1 cellular context compared by ENCODE assay signal in the genomic region with DNA sequence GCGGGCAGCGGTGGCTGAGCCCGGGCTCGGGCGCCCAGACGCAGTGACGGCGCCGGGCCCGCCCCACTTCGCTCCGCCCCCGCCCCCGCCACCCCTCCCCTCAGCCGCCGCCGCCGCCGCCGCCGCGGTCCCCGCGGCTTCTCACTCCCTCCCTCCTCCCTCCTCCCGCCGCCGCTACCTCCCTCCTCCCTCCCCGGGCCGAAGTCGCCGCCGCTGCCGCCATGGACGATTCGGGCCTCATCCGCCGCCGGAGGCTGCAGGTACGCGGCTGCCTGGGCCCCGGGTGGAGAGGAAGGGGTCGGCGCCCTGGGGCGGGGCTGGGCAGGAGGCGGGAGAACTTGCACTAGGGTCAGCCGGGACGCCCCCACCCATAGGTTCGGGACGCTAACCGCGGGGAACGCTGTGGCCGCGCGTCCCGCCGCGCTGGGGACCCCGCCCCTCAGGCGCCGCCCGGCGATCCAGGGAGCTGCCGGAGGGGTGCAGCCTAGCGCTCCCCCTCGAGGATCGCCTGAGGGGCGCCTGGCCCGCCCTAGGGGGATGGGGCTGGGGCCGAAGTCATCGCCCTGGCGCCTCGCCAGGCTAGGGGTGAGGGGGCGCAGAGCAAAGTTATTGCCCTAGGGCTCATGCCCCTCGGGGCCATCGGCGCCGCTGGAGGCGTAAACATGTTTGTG.
TF ChIP-seq lines count a peak whose summit lies in the region.

No MANE protein-coding gene starts in this region.

TF ChIP-seq in GM23338, 12 proteins besides CTCF, POLR2A, EP300 and RAD21 (continued from another document):
- TF ChIP-seq, protein P1, sequence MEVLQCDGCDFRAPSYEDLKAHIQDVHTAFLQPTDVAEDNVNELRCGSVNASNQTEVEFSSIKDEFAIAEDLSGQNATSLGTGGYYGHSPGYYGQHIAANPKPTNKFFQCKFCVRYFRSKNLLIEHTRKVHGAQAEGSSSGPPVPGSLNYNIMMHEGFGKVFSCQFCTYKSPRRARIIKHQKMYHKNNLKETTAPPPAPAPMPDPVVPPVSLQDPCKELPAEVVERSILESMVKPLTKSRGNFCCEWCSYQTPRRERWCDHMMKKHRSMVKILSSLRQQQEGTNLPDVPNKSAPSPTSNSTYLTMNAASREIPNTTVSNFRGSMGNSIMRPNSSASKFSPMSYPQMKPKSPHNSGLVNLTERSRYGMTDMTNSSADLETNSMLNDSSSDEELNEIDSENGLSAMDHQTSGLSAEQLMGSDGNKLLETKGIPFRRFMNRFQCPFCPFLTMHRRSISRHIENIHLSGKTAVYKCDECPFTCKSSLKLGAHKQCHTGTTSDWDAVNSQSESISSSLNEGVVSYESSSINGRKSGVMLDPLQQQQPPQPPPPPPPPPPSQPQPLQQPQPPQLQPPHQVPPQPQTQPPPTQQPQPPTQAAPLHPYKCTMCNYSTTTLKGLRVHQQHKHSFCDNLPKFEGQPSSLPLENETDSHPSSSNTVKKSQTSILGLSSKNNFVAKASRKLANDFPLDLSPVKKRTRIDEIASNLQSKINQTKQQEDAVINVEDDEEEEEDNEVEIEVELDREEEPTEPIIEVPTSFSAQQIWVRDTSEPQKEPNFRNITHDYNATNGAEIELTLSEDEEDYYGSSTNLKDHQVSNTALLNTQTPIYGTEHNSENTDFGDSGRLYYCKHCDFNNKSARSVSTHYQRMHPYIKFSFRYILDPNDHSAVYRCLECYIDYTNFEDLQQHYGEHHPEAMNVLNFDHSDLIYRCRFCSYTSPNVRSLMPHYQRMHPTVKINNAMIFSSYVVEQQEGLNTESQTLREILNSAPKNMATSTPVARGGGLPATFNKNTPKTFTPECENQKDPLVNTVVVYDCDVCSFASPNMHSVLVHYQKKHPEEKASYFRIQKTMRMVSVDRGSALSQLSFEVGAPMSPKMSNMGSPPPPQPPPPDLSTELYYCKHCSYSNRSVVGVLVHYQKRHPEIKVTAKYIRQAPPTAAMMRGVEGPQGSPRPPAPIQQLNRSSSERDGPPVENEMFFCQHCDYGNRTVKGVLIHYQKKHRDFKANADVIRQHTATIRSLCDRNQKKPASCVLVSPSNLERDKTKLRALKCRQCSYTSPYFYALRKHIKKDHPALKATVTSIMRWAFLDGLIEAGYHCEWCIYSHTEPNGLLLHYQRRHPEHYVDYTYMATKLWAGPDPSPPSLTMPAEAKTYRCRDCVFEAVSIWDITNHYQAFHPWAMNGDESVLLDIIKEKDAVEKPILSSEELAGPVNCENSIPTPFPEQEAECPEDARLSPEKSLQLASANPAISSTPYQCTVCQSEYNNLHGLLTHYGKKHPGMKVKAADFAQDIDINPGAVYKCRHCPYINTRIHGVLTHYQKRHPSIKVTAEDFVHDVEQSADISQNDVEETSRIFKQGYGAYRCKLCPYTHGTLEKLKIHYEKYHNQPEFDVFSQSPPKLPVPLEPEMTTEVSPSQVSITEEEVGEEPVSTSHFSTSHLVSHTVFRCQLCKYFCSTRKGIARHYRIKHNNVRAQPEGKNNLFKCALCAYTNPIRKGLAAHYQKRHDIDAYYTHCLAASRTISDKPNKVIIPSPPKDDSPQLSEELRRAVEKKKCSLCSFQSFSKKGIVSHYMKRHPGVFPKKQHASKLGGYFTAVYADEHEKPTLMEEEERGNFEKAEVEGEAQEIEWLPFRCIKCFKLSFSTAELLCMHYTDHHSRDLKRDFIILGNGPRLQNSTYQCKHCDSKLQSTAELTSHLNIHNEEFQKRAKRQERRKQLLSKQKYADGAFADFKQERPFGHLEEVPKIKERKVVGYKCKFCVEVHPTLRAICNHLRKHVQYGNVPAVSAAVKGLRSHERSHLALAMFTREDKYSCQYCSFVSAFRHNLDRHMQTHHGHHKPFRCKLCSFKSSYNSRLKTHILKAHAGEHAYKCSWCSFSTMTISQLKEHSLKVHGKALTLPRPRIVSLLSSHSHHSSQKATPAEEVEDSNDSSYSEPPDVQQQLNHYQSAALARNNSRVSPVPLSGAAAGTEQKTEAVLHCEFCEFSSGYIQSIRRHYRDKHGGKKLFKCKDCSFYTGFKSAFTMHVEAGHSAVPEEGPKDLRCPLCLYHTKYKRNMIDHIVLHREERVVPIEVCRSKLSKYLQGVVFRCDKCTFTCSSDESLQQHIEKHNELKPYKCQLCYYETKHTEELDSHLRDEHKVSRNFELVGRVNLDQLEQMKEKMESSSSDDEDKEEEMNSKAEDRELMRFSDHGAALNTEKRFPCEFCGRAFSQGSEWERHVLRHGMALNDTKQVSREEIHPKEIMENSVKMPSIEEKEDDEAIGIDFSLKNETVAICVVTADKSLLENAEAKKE (CRISPR knock-in tag; IDR thresholded peaks at IDR 0.05) = no peak
- TF ChIP-seq ZNF331 (CRISPR knock-in tag; IDR thresholded peaks at IDR 0.05; ENCODE audit: low read depth) (no peak), STAT1 (IDR thresholded peaks at IDR 0.05; ENCODE audit: unreplicated experiment) (no peak), POLR2AphosphoS5 (IDR thresholded peaks at IDR 0.05; ENCODE audit: low read depth) (peak; percentile 46; the same call in 1 of the 2 replicates), NANOG (IDR thresholded peaks at IDR 0.05; ENCODE audit: borderline replicate concordance) (no peak), CREB1 (CRISPR knock-in tag; IDR thresholded peaks at IDR 0.05; ENCODE audit: low read depth) (no peak), ZNF114 (CRISPR knock-in tag; IDR thresholded peaks at IDR 0.05) (no peak)
